ENCODE assay signal across 1 cellular context in the genomic region with DNA sequence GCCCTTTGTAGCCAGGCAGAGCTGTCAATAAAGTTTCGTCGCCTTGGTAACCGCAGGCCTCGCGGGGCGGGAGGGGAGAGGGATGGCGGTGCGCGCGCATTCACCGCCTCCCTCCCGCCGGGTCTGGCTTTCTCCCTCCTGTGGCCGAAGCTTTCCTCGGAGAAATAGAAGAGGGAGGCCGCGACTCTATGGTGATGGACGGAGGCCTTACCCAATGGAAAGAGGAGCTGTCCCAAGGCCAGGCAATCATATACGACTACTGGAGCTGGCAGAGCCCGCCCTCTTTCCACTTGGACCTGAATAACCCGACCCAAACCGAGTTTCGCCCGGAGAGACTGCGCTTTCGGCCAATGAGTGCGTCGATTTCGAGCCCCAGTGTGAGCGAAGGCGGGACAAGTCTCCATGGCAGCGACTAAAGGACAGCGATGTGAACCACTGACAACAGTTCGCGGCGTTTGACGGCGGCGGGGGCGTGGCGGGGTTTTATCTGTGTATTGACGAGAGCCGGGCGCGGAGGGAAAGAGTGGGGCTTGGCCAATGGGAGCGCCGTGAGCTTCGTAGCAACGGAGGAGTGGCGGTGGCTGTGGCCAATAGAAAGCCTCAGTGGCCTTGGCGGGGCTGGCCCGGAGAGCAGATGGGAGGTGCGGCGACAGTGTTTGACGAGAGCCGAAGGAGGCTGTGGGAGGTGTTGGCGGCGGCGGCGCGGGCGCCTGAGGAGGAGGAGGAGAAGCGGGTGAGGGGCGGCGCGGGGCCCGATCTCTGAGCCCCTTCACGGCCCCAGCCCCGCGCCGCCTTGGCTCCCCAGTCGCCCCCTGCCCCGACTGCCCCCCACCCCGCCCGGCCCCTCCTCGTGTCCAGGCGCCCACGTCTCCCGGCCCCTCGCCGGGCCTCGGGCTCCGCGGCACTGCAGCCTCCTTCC.
TF ChIP-seq lines count a peak whose summit lies in the region.

A gene (plus strand): TSS at position 652 of the 919 bp plus-strand sequence. CDS start 2,061 bp downstream, outside the sequence.

TF ChIP-seq in liver, 16 proteins besides CTCF, POLR2A, EP300 and RAD21 (continued from another document):
- TF ChIP-seq, protein P1, sequence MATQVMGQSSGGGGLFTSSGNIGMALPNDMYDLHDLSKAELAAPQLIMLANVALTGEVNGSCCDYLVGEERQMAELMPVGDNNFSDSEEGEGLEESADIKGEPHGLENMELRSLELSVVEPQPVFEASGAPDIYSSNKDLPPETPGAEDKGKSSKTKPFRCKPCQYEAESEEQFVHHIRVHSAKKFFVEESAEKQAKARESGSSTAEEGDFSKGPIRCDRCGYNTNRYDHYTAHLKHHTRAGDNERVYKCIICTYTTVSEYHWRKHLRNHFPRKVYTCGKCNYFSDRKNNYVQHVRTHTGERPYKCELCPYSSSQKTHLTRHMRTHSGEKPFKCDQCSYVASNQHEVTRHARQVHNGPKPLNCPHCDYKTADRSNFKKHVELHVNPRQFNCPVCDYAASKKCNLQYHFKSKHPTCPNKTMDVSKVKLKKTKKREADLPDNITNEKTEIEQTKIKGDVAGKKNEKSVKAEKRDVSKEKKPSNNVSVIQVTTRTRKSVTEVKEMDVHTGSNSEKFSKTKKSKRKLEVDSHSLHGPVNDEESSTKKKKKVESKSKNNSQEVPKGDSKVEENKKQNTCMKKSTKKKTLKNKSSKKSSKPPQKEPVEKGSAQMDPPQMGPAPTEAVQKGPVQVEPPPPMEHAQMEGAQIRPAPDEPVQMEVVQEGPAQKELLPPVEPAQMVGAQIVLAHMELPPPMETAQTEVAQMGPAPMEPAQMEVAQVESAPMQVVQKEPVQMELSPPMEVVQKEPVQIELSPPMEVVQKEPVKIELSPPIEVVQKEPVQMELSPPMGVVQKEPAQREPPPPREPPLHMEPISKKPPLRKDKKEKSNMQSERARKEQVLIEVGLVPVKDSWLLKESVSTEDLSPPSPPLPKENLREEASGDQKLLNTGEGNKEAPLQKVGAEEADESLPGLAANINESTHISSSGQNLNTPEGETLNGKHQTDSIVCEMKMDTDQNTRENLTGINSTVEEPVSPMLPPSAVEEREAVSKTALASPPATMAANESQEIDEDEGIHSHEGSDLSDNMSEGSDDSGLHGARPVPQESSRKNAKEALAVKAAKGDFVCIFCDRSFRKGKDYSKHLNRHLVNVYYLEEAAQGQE (IDR thresholded peaks at IDR 0.05) = peak; percentile 18
- TF ChIP-seq TAF1 (conservative IDR thresholded peaks at IDR 0.05) (no peak), JUND (IDR thresholded peaks at IDR 0.05) (peak in 1 of 2 donors; percentile 8), FOXA1 (IDR thresholded peaks at IDR 0.05) (peak; percentile 4), HNF4G (IDR thresholded peaks at IDR 0.05) (no peak), GABPA (IDR thresholded peaks at IDR 0.05 in 1 of 2, conservative IDR thresholded peaks at IDR 0.05 in 1 of 2) (peak in 1 of 2 donors; percentile 65)
- TF ChIP-seq, protein P2, sequence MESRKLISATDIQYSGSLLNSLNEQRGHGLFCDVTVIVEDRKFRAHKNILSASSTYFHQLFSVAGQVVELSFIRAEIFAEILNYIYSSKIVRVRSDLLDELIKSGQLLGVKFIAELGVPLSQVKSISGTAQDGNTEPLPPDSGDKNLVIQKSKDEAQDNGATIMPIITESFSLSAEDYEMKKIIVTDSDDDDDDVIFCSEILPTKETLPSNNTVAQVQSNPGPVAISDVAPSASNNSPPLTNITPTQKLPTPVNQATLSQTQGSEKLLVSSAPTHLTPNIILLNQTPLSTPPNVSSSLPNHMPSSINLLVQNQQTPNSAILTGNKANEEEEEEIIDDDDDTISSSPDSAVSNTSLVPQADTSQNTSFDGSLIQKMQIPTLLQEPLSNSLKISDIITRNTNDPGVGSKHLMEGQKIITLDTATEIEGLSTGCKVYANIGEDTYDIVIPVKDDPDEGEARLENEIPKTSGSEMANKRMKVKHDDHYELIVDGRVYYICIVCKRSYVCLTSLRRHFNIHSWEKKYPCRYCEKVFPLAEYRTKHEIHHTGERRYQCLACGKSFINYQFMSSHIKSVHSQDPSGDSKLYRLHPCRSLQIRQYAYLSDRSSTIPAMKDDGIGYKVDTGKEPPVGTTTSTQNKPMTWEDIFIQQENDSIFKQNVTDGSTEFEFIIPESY (IDR thresholded peaks at IDR 0.05) = no peak
